Comparison of ENCODE assay signal across 7 cellular contexts in genomic region chr14:21819891-21820290, GRCh38.
DNase-seq lines count a peak whose midpoint lies in the region; TF ChIP-seq lines count a peak whose summit lies in the region.
"Not testable (repeated sequence)": the region's sequence is repeated elsewhere in the genome, so short reads cannot be mapped to it uniquely, and the experiment has no call there.

No MANE protein-coding gene starts in this region.

- not testable (repeated sequence) for H3K27me3 ChIP-seq in mammary epithelial cell (ENCODE audit: insufficient read depth, low read length)

- in situ Hi-C loops in mammary epithelial cell (cut with MboI; ENCODE audit: low sequenced_read_pairs in 2 of 2): not testable (repeated sequence)

- intact Hi-C loops in mammary epithelial cell (cut with micrococcal nuclease): not testable (repeated sequence)

- not testable (repeated sequence) for H3K9ac ChIP-seq in mammary epithelial cell (ENCODE audit: insufficient read depth, low read length)

- not testable (repeated sequence) for H3K36me3 ChIP-seq in mammary epithelial cell (ENCODE audit: insufficient read depth, low read length)

- H3K4me3 ChIP-seq in mammary epithelial cell (replicated peaks in 1 of 3; ENCODE audit: insufficient read depth in 1 of 3, low read depth in 2 of 3, low read length in 3 of 3); choroid plexus epithelial cell (ENCODE audit: low read depth, low read length); fibroblast of pulmonary artery (replicated peaks; ENCODE audit: low read depth, low read length): not testable (repeated sequence)

- TF ChIP-seq CTCF in mammary epithelial cell (conservative IDR thresholded peaks at IDR 0.05 in 1 of 2, IDR thresholded peaks at IDR 0.05 in 1 of 2; ENCODE audit: extremely low read depth in 1 of 2, insufficient read depth in 1 of 2, low read depth in 1 of 2, low read length in 2 of 2); choroid plexus epithelial cell (conservative IDR thresholded peaks at IDR 0.05; ENCODE audit: low read depth, low read length); fibroblast of pulmonary artery (IDR thresholded peaks at IDR 0.05; ENCODE audit: low read length, missing control alignments): not testable (repeated sequence)

- 0% methylated on average over 1 of the region's 1 CpG for WGBS in mammary epithelial cell (ENCODE audit: low coverage, missing lambda C conversion rate)

- not testable (repeated sequence) for BruUV-seq in mammary epithelial cell (replicated peaks; lab: Mats Ljungman, UMichigan)

- DNase-seq in Daoy (ENCODE audit: low read depth) (peak; percentile 77), HT1080 (ENCODE audit: low read depth) (peak; percentile 3), astrocyte of the hippocampus (ENCODE audit: low read depth, low spot score) (peak; percentile 1), mammary epithelial cell (peak; percentile 26), choroid plexus epithelial cell (ENCODE audit: low read depth) (peak; percentile 70), fibroblast of pulmonary artery (ENCODE audit: low read depth) (peak; percentile 26), kidney tubule cell (ENCODE audit: low spot score) (peak; percentile 5)

- H3K4me2 ChIP-seq in mammary epithelial cell (ENCODE audit: insufficient read depth, low read depth, low read length): not testable (repeated sequence)

- not testable (repeated sequence) for H3K9me3 ChIP-seq in mammary epithelial cell (replicated peaks; ENCODE audit: insufficient read depth, low read length)

- dilution Hi-C loops in mammary epithelial cell (cut with HindIII; ENCODE audit: low sequenced_read_pairs): not testable (repeated sequence)

- not testable (repeated sequence) for H3K79me2 ChIP-seq in mammary epithelial cell (ENCODE audit: insufficient read depth, low read length)

- CTCF ChIA-PET in mammary epithelial cell (lab: Charles Lee; ENCODE audit: low non-redundant PET): interaction anchor here (0.9 kb wide), 1 partner anchor 32 kb away, joined by 6 read pairs; no protein-coding TSS in a partner anchor

- not testable (repeated sequence) for H4K20me1 ChIP-seq in mammary epithelial cell (ENCODE audit: insufficient read depth, low read length)

- not testable (repeated sequence) for H3K27ac ChIP-seq in mammary epithelial cell (ENCODE audit: insufficient read depth, low read depth, low read length)

- H2AFZ ChIP-seq in mammary epithelial cell (ENCODE audit: low read depth, low read length): not testable (repeated sequence)

- peaks cover 11% of the 10 kb centered on the region for H3K4me1 ChIP-seq in mammary epithelial cell (ENCODE audit: insufficient read depth, low read length)

Comparison
In these comparisons a context has a peak if more than half of its experiments do, and no peak if none do; other contexts are left out.
1. DNase-seq: peak in every context shown above with its lines; median percentile 77 in Daoy; 70 in choroid plexus epithelial cell; 26 in mammary epithelial cell; 26 in fibroblast of pulmonary artery; 5 in kidney tubule cell; 3 in HT1080; 1 in astrocyte of the hippocampus.